ENCODE assay signal across 1 cellular context in the genomic region with DNA sequence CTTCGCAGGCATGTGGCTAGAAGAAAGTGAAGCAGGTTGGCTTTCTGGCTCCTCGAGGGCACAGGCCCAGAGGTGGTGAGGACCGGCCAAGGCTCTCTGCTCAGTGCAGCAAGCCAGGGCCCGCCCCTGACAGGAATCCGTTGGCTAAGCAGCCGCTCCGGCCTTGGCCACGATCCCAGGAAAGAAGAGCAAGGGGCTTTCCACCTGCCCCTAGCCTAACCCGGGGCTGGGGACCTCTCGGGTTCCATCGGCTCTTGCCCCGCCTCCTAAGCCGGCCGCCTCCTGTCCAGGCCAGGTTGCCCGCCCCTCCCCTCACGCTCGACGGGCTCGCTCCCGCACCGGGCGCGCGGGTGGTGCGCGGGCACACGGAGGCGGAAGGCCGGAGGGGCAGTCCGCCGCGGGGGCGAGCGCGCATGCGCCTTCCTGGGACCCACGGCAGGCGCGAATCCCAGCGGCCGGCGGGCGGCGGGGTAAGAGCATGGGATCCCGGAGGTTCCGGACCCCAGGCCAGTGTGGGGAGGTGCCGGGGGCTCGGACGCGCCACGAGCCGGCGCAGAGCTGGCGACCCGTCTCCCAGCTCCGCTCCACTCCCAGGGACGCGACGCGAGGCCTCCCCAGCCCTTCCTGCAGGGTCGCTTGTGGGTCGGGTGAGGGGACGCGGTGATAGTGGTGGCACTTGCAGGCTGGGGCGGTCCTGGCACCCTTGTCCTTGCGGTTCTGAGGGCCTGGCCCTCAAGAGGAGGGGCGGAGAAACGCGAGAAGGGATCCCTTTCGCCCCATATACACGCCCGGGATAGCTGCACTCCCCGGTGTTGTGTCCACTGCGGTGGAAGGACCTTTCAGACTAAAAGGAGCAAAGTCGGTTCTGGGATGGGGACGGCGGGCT.
TF ChIP-seq lines count a peak whose summit lies in the region.

Gene ALG6, plus strand, starts transcription at position 410 of the 886 bp plus-strand sequence. CDS start 3,351 bp downstream, outside the sequence.

TF ChIP-seq in HepG2, 621 proteins besides CTCF, POLR2A, EP300 and RAD21 (continued from another document and continues in another):
- TF ChIP-seq ZNF414 (CRISPR knock-in tag; IDR thresholded peaks at IDR 0.05) (peak; percentile 74; the same call in 1 of the 2 replicates), RBM22 (optimal IDR thresholded peaks at IDR 0.05; ENCODE audit: low read length) (no peak), SMARCC2 (IDR thresholded peaks at IDR 0.05) (no peak), ZBTB7A (CRISPR knock-in tag; IDR thresholded peaks at IDR 0.05) (peak; percentile 66; the same call in 1 of the 2 replicates), ZSCAN25 (CRISPR knock-in tag; IDR thresholded peaks at IDR 0.05) (peak; percentile 29; the same call in 1 of the 2 replicates), MYNN (CRISPR knock-in tag; IDR thresholded peaks at IDR 0.05; ENCODE audit: low read depth) (no peak), CBX5 (CRISPR knock-in tag; IDR thresholded peaks at IDR 0.05; ENCODE audit: borderline replicate concordance) (no peak; the same call in 1 of the 2 replicates), KLF12 (CRISPR knock-in tag; IDR thresholded peaks at IDR 0.05; ENCODE audit: borderline replicate concordance) (peak; percentile 38; the same call in 1 of the 2 replicates), ZNF724P (CRISPR knock-in tag; IDR thresholded peaks at IDR 0.05; ENCODE audit: borderline replicate concordance) (peak; percentile 45; the same call in 1 of the 2 replicates), MAFK (conservative IDR thresholded peaks at IDR 0.05 in 1 of 2, IDR thresholded peaks at IDR 0.05 in 1 of 2; ENCODE audit: low read length in 2 of 2) (no peak), PRDM4 (CRISPR knock-in tag; IDR thresholded peaks at IDR 0.05; ENCODE audit: borderline replicate concordance) (no peak), ZNF7 (CRISPR knock-in tag; IDR thresholded peaks at IDR 0.05) (no peak), ZNF280B (CRISPR knock-in tag; IDR thresholded peaks at IDR 0.05; ENCODE audit: borderline replicate concordance) (0 out of 2 replicates have a peak, but pooled peaks have one; percentile 26), ZNF792 (CRISPR knock-in tag; IDR thresholded peaks at IDR 0.05) (no peak), HOMEZ (CRISPR knock-in tag; IDR thresholded peaks at IDR 0.05; ENCODE audit: low read depth) (no peak), YY1 (IDR thresholded peaks at IDR 0.05; ENCODE audit: insufficient read depth, insufficient replicate concordance, low read depth, low read length) (peak; percentile 32), TCF7L2 (IDR thresholded peaks at IDR 0.05; ENCODE audit: low read depth, low read length) (no peak), MAFF (IDR thresholded peaks at IDR 0.05; ENCODE audit: low read depth, low read length) (no peak), SALL2 (CRISPR knock-in tag; IDR thresholded peaks at IDR 0.05) (peak; percentile 94), ZSCAN30 (CRISPR knock-in tag; IDR thresholded peaks at IDR 0.05) (no peak), BORCS8-MEF2B (CRISPR knock-in tag; IDR thresholded peaks at IDR 0.05) (peak; percentile 46; the same call in 1 of the 2 replicates)
- TF ChIP-seq, protein P1, sequence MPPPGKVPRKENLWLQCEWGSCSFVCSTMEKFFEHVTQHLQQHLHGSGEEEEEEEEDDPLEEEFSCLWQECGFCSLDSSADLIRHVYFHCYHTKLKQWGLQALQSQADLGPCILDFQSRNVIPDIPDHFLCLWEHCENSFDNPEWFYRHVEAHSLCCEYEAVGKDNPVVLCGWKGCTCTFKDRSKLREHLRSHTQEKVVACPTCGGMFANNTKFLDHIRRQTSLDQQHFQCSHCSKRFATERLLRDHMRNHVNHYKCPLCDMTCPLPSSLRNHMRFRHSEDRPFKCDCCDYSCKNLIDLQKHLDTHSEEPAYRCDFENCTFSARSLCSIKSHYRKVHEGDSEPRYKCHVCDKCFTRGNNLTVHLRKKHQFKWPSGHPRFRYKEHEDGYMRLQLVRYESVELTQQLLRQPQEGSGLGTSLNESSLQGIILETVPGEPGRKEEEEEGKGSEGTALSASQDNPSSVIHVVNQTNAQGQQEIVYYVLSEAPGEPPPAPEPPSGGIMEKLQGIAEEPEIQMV (CRISPR knock-in tag; IDR thresholded peaks at IDR 0.05; ENCODE audit: low read depth) = no peak; the same call in 1 of the 2 replicates
- TF ChIP-seq, protein P2, sequence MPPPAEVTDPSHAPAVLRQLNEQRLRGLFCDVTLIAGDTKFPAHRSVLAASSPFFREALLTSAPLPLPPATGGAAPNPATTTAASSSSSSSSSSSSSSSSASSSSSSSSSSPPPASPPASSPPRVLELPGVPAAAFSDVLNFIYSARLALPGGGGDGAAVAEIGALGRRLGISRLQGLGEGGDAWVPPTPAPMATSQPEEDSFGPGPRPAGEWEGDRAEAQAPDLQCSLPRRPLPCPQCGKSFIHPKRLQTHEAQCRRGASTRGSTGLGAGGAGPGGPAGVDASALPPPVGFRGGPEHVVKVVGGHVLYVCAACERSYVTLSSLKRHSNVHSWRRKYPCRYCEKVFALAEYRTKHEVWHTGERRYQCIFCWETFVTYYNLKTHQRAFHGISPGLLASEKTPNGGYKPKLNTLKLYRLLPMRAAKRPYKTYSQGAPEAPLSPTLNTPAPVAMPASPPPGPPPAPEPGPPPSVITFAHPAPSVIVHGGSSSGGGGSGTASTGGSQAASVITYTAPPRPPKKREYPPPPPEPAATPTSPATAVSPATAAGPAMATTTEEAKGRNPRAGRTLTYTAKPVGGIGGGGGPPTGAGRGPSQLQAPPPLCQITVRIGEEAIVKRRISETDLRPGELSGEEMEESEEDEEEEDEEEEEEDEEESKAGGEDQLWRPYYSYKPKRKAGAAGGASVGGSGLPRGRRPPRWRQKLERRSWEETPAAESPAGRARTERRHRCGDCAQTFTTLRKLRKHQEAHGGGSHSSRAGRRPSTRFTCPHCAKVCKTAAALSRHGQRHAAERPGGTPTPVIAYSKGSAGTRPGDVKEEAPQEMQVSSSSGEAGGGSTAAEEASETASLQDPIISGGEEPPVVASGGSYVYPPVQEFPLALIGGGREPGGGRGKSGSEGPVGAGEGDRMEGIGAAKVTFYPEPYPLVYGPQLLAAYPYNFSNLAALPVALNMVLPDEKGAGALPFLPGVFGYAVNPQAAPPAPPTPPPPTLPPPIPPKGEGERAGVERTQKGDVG (CRISPR knock-in tag; IDR thresholded peaks at IDR 0.05; ENCODE audit: borderline replicate concordance) = no peak
- TF ChIP-seq, protein P3, sequence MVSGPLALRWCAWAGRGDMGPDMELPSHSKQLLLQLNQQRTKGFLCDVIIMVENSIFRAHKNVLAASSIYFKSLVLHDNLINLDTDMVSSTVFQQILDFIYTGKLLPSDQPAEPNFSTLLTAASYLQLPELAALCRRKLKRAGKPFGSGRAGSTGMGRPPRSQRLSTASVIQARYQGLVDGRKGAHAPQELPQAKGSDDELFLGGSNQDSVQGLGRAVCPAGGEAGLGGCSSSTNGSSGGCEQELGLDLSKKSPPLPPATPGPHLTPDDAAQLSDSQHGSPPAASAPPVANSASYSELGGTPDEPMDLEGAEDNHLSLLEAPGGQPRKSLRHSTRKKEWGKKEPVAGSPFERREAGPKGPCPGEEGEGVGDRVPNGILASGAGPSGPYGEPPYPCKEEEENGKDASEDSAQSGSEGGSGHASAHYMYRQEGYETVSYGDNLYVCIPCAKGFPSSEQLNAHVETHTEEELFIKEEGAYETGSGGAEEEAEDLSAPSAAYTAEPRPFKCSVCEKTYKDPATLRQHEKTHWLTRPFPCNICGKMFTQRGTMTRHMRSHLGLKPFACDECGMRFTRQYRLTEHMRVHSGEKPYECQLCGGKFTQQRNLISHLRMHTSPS (CRISPR knock-in tag; IDR thresholded peaks at IDR 0.05; ENCODE audit: low read depth) = no peak
- TF ChIP-seq, protein P4, sequence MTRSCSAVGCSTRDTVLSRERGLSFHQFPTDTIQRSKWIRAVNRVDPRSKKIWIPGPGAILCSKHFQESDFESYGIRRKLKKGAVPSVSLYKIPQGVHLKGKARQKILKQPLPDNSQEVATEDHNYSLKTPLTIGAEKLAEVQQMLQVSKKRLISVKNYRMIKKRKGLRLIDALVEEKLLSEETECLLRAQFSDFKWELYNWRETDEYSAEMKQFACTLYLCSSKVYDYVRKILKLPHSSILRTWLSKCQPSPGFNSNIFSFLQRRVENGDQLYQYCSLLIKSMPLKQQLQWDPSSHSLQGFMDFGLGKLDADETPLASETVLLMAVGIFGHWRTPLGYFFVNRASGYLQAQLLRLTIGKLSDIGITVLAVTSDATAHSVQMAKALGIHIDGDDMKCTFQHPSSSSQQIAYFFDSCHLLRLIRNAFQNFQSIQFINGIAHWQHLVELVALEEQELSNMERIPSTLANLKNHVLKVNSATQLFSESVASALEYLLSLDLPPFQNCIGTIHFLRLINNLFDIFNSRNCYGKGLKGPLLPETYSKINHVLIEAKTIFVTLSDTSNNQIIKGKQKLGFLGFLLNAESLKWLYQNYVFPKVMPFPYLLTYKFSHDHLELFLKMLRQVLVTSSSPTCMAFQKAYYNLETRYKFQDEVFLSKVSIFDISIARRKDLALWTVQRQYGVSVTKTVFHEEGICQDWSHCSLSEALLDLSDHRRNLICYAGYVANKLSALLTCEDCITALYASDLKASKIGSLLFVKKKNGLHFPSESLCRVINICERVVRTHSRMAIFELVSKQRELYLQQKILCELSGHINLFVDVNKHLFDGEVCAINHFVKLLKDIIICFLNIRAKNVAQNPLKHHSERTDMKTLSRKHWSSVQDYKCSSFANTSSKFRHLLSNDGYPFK (CRISPR knock-in tag; IDR thresholded peaks at IDR 0.05; ENCODE audit: borderline replicate concordance) = 0 out of 2 replicates have a peak, but pooled peaks have one; percentile 23
- TF ChIP-seq, protein P5, sequence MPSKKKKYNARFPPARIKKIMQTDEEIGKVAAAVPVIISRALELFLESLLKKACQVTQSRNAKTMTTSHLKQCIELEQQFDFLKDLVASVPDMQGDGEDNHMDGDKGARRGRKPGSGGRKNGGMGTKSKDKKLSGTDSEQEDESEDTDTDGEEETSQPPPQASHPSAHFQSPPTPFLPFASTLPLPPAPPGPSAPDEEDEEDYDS (CRISPR knock-in tag; IDR thresholded peaks at IDR 0.05) = no peak
